26 cellular contexts compared by ENCODE assay signal in the genomic region with DNA sequence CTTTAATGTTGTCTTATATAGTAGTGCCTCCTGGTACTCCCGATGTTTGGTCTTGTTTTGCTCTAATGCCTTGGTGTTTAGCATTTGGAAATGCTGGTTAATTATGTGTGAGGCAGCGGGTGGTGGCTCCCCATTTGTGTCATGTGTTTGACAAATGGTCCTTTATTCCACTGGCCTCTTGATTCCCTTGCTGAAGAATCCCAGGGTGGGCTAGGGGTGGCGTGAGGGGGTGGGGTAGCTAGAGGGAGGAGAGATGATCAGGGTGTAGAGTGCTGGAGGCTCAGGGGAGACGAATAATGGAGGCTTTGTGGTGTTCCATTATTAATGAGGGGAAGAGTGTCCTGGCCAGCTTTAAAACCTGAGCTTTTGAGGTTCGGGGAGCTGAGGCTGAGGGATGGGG. TPM values are rescaled to one million over a fixed set of nuclear protein-coding genes. Genes with fewer than 3 reads are reported as not detected.
A peak's percentile ranks its signal among the peaks of the same experiment; 100 is the strongest.
DNase-seq lines count a peak whose midpoint lies in the region; ATAC-seq and TF ChIP-seq lines count a peak whose summit lies in the region.
"Had no signal": no experiment of that assay in that cellular context is flagged by ENCODE, and none has a peak within 500 bp of the region (broad histone marks: within the 10 kb centered on the region; RNA-seq: fewer than 3 reads in every experiment).

No MANE protein-coding gene starts in this region.

- H3K4me1 Mint-ChIP-seq in activated naive CD4-positive, alpha-beta T cell treated with anti-CD3 and anti-CD28 coated beads, Interleukin-2, amount 50 U/mL, for 24 hours = peaks cover 78% of the 10 kb centered on the region
- H3K4me1 Mint-ChIP-seq in nephron progenitor cell (peaks cover 60% of the 10 kb centered on the region), type B pancreatic cell (ENCODE audit: unreplicated experiment) (peaks cover 51% of the 10 kb centered on the region)

- intact Hi-C loops in dorsolateral prefrontal cortex (cut with DNase I) = loop anchor here (10.0 kb wide), 2 partner anchors 224 to 266 kb away; a partner anchor contains a TSS

- DNase-seq in activated naive CD4-positive, alpha-beta T cell (lab: John Stamatoyannopoulos, UW) = no peak
- DNase-seq in dorsolateral prefrontal cortex = no peak
- DNase-seq in nephron progenitor cell = no peak
- peak; percentile 27 for DNase-seq in type B pancreatic cell (ENCODE audit: extremely low spot score, unreplicated experiment)
- DNase-seq: activated CD4-positive, alpha-beta T cell treated with anti-CD3 and anti-CD28 coated beads, Interleukin-2, amount 50 U/mL, for 1 hour; dermis blood vessel endothelial cell; erythroblast; kidney; naive B cell; NCI-H2081 treated with DMSO at 0.1 percent for 48 hours; stimulated activated CD4-positive, alpha-beta T cell treated with anti-CD3 and anti-CD28 coated beads, Interleukin-4, amount 100 ng/mL, for 1 hour; T-helper 17 cell; uterus had no signal

- H3K36me3 Mint-ChIP-seq in activated naive CD4-positive, alpha-beta T cell treated with anti-CD3 and anti-CD28 coated beads, Interleukin-2, amount 50 U/mL, for 24 hours = peaks cover 14% of the 10 kb centered on the region
- peaks cover 75% of the 10 kb centered on the region for H3K36me3 Mint-ChIP-seq in nephron progenitor cell (ENCODE audit: low read depth)
- H3K36me3 Mint-ChIP-seq in type B pancreatic cell = peaks cover 62% of the 10 kb centered on the region

- H3K4me3 Mint-ChIP-seq in activated naive CD4-positive, alpha-beta T cell treated with anti-CD3 and anti-CD28 coated beads, Interleukin-2, amount 50 U/mL, for 24 hours = no peak overlapping the region
- H3K4me3 Mint-ChIP-seq in nephron progenitor cell (peak overlapping the region; percentile 18), type B pancreatic cell (no peak overlapping the region)
- H3K4me3 Mint-ChIP-seq: memory B cell, T-helper 17 cell had no signal

- H3K9me3 Mint-ChIP-seq in activated naive CD4-positive, alpha-beta T cell treated with anti-CD3 and anti-CD28 coated beads, Interleukin-2, amount 50 U/mL, for 24 hours = no peaks in the 10 kb centered on the region
- H3K9me3 Mint-ChIP-seq in nephron progenitor cell (no peaks in the 10 kb centered on the region), type B pancreatic cell (no peaks in the 10 kb centered on the region)
- H3K9me3 Mint-ChIP-seq: memory B cell, naive B cell had no signal

- no peaks in the 10 kb centered on the region for H3K27me3 Mint-ChIP-seq in activated naive CD4-positive, alpha-beta T cell treated with anti-CD3 and anti-CD28 coated beads, Interleukin-2, amount 50 U/mL, for 24 hours
- H3K27me3 Mint-ChIP-seq in nephron progenitor cell (ENCODE audit: low read depth, poor library complexity) (peaks cover 4% of the 10 kb centered on the region), type B pancreatic cell (no peaks in the 10 kb centered on the region)
- H3K27me3 Mint-ChIP-seq: memory B cell, naive B cell, T-helper 17 cell had no signal

- peak overlapping the region in 57 of 59 donors; percentile 14 to 90 (median 77) for H3K27ac ChIP-seq in dorsolateral prefrontal cortex
- H3K27ac ChIP-seq: C4-2B, prostate gland, SJSA1, uterus had no signal

- peak overlapping the region; percentile 43 for H3K27ac Mint-ChIP-seq in activated naive CD4-positive, alpha-beta T cell treated with anti-CD3 and anti-CD28 coated beads, Interleukin-2, amount 50 U/mL, for 24 hours
- peak overlapping the region; percentile 27 for H3K27ac Mint-ChIP-seq in nephron progenitor cell
- H3K27ac Mint-ChIP-seq in type B pancreatic cell = no peak overlapping the region

- no peak for ATAC-seq in HG02642 (IDR thresholded peaks at IDR 0.05; ENCODE audit: poor library complexity, unreplicated experiment)
- no peak for ATAC-seq in HG02973 (IDR thresholded peaks at IDR 0.05; ENCODE audit: unreplicated experiment)
- no peak for ATAC-seq in GM18861 (IDR thresholded peaks at IDR 0.05; ENCODE audit: unreplicated experiment)
- ATAC-seq: HCT116, T-helper 17 cell had no signal

- H3K4me3 ChIP-seq in dorsolateral prefrontal cortex = peak overlapping the region in 39 of 59 donors; percentile 0 to 47 (median 26)
- H3K4me3 ChIP-seq: prostate gland, SJSA1, smooth muscle cell, uterus had no signal

- no peak for TF ChIP-seq CTCF in dorsolateral prefrontal cortex (IDR thresholded peaks at IDR 0.05 in 54 of 56, conservative IDR thresholded peaks at IDR 0.05 in 2 of 56; ENCODE audit: low read depth in 1 of 56, partially characterized antibody in 56 of 56)
- no peak for TF ChIP-seq CTCF in nephron progenitor cell (IDR thresholded peaks at IDR 0.05)
- no peak for TF ChIP-seq CTCF in type B pancreatic cell (conservative IDR thresholded peaks at IDR 0.05)

- H3K27me3 ChIP-seq in dorsolateral prefrontal cortex = no peaks in the 10 kb centered on the region
- H3K27me3 ChIP-seq: SJSA1, uterus had no signal

RNA-seq across cellular contexts. Expression of a gene that starts 5.4 kb away (rescaled TPM):
- total RNA-seq in dorsolateral prefrontal cortex (100 to 1,000 TPM in 25 of 120 experiments, 10 to 100 TPM in 95; 59.6 to 128 (median 88.8) TPM), type B pancreatic cell (ENCODE audit: low replicate concordance) (41.6 and 42.5 TPM in 2 replicates)

RNA-seq across cellular contexts. Expression of a gene that starts 59.6 kb away (rescaled TPM):
- total RNA-seq in dorsolateral prefrontal cortex (under 1 TPM in 20 of 120 experiments, not detected in 100; 0.08 to 0.31 (median 0.13) TPM), type B pancreatic cell (ENCODE audit: low replicate concordance) (not detected in 2 replicates)
- total RNA-seq: bronchial epithelial cell, dermis blood vessel endothelial cell, LHCN-M2, NCI-H460, smooth muscle cell, uterus had no signal
